In the genomic region with DNA sequence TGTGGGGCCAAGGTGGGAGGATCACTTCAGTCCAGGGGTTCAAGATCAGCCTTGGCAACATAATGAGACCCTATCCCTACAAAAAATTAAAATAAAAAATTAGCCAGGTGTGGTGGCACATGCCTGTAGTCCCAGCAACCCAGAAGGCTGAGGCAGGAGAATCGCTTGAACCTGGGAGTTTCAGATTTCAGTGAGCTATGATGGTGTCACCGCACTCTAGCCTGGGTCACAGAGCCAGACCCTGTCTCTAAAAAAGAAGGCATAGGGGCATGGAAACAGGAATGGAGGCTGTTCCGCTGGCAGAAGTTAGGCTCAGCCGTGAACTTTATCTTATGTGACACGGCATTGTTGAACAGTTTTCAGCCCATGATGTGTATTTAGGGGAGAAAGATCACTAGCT, we compare ENCODE assay signal across 25 cellular contexts. TPM values are rescaled to one million over a fixed set of nuclear protein-coding genes. Genes with fewer than 3 reads are reported as not detected.
DNase-seq lines count a peak whose midpoint lies in the region; ATAC-seq and TF ChIP-seq lines count a peak whose summit lies in the region.
"Had no signal": no experiment of that assay in that cellular context is flagged by ENCODE, and none has a peak within 500 bp of the region (broad histone marks: within the 10 kb centered on the region; RNA-seq: fewer than 3 reads in every experiment).

No MANE protein-coding gene starts in this region.

- intact Hi-C loops in left ventricle myocardium inferior (cut with micrococcal nuclease) = no loop called here
- intact Hi-C loops in cardiac septum (cut with DNase I) = no loop called here

- TF ChIP-seq CTCF in left ventricle myocardium inferior (IDR thresholded peaks at IDR 0.05; ENCODE audit: borderline replicate concordance) (no peak), thoracic aorta (IDR thresholded peaks at IDR 0.05) (no peak)

- H3K9ac ChIP-seq in mesendoderm (ENCODE audit: low read length) = no peak overlapping the region
- H3K9ac ChIP-seq: KMS-11 had no signal

- peak overlapping the region; percentile 14 for H3K27ac ChIP-seq in left ventricle myocardium inferior (replicated peaks)
- H3K27ac ChIP-seq in mesendoderm (ENCODE audit: low read depth, low read length) = no peak overlapping the region
- H3K27ac ChIP-seq in thoracic aorta = peak overlapping the region; percentile 31 to 90
- H3K27ac ChIP-seq: 22Rv1, C4-2B, KMS-11, RWPE1 had no signal

- H3K79me1 ChIP-seq in mesendoderm (ENCODE audit: low read length) = no peaks in the 10 kb centered on the region

- no peak overlapping the region for H4K8ac ChIP-seq in mesendoderm (ENCODE audit: low read depth, low read length)

- H4K5ac ChIP-seq in mesendoderm (ENCODE audit: low read length) = no peak overlapping the region

- H3K4me2 ChIP-seq in mesendoderm (ENCODE audit: low read length) = no peak overlapping the region
- H3K4me2 ChIP-seq: KMS-11 had no signal

- H2AK5ac ChIP-seq in mesendoderm (ENCODE audit: low read length) = no peak overlapping the region

- no peak overlapping the region for H3K56ac ChIP-seq in mesendoderm (ENCODE audit: low read length)

- H3K79me2 ChIP-seq in mesendoderm (ENCODE audit: control insufficient read depth, insufficient read depth, low read length) = no peaks in the 10 kb centered on the region

- H3K4me1 ChIP-seq in left ventricle myocardium inferior = peaks cover 68% of the 10 kb centered on the region
- H3K4me1 ChIP-seq in mesendoderm (ENCODE audit: control insufficient read depth, low read depth, low read length) = peaks cover 2% of the 10 kb centered on the region
- peaks cover 29 to 73% of the 10 kb centered on the region in 2 donors for H3K4me1 ChIP-seq in thoracic aorta (ENCODE audit: control insufficient read depth in 1 of 2, low read depth in 2 of 2)

- peak overlapping the region; percentile 10 for H3K18ac ChIP-seq in mesendoderm (ENCODE audit: low read length)

- no peak overlapping the region for H2BK120ac ChIP-seq in mesendoderm (ENCODE audit: low read depth, low read length)

- H3K36me3 ChIP-seq in left ventricle myocardium inferior (no peaks in the 10 kb centered on the region), mesendoderm (ENCODE audit: control insufficient read depth, insufficient read depth, low read length) (no peaks in the 10 kb centered on the region), thoracic aorta (no peaks in the 10 kb centered on the region)

- H3K9me3 ChIP-seq in left ventricle myocardium inferior (replicated peaks) = peaks cover 16% of the 10 kb centered on the region
- no peaks in the 10 kb centered on the region for H3K9me3 ChIP-seq in thoracic aorta

- no peak for ATAC-seq in thoracic aorta (ENCODE audit: insufficient number of reproducible peaks, low FRiP score, low read depth)
- ATAC-seq: Panc1 had no signal

- no peak overlapping the region for H3K4ac ChIP-seq in mesendoderm (ENCODE audit: low read depth, low read length)

- H3K27me3 ChIP-seq in left ventricle myocardium inferior (ENCODE audit: low read depth) (no peaks in the 10 kb centered on the region), mesendoderm (ENCODE audit: insufficient read depth, low read length, poor library complexity) (no peaks in the 10 kb centered on the region), thoracic aorta (replicated peaks; ENCODE audit: insufficient read depth) (no peaks in the 10 kb centered on the region)

- WGBS in mesendoderm (ENCODE audit: extremely low coverage, insufficient coverage, low lambda C conversion rate) = no CpG with 5 or more reads among the region's 5 CpGs

- H3K4me3 ChIP-seq in left ventricle myocardium inferior = no peak overlapping the region
- H3K4me3 ChIP-seq in mesendoderm (ENCODE audit: low read length) = no peak overlapping the region
- H3K4me3 ChIP-seq in thoracic aorta = no peak overlapping the region
- H3K4me3 ChIP-seq: GM23338 had no signal

- DNase-seq in left ventricle myocardium inferior = no peak
- no peak for DNase-seq in cardiac septum (ENCODE audit: low spot score)
- DNase-seq in mesendoderm = no peak
- no peak for DNase-seq in thoracic aorta (ENCODE audit: low spot score)
- DNase-seq in NCI-H774 (lab: John Stamatoyannopoulos, UW) = no peak
- DNase-seq in stimulated activated CD4-positive, alpha-beta T cell treated with anti-CD3 and anti-CD28 coated beads, Interleukin-2, amount 100 ng/mL, for 48 hours = no peak
- DNase-seq in NCI-H1417 (lab: John Stamatoyannopoulos, UW) = no peak
- DNase-seq: CD8-positive, alpha-beta memory T cell; DMS 273 treated with DMSO at 0.1 percent for 48 hours; DMS79; EL; GF-D8; H9; MM.1S; NCI-H1694; NCI-H2029 treated with DMSO at 0.1 percent for 48 hours; NCI-H446 treated with DMSO at 0.1 percent for 48 hours; SHP77 had no signal

- no peak overlapping the region for H2BK15ac ChIP-seq in mesendoderm (replicated peaks; ENCODE audit: low read depth)

- no peak overlapping the region for H2BK5ac ChIP-seq in mesendoderm (ENCODE audit: low read length)

- no peak overlapping the region for H3K23ac ChIP-seq in mesendoderm (ENCODE audit: low read length)

RNA-seq across cellular contexts. Expression of a gene that starts 47.5 kb away (rescaled TPM):
- total RNA-seq in left ventricle myocardium inferior = 7.9 TPM
- total RNA-seq in cardiac septum = 11.2 TPM
- 1.1 TPM for polyA plus RNA-seq in mesendoderm (2013, experiment 1 of 2)
- 1.1 TPM for polyA plus RNA-seq in mesendoderm (2013, experiment 2 of 2)
- 10 to 100 TPM; 37.4 to 61.7 TPM for total RNA-seq in thoracic aorta
- polyA plus RNA-seq: IgD-negative memory B cell had no signal
